17 cellular contexts compared by ENCODE assay signal in genomic region chr6:35356391-35356790, GRCh38. TPM values are rescaled to one million over a fixed set of nuclear protein-coding genes. Genes with fewer than 3 reads are reported as not detected.
A peak's percentile ranks its signal among the peaks of the same experiment; 100 is the strongest.
DNase-seq lines count a peak whose midpoint lies in the region; ATAC-seq and TF ChIP-seq lines count a peak whose summit lies in the region.
"Had no signal": no experiment of that assay in that cellular context is flagged by ENCODE, and none has a peak within 500 bp of the region (broad histone marks: within the 10 kb centered on the region; RNA-seq: fewer than 3 reads in every experiment).

No MANE protein-coding gene starts in this region.

- H3K9me3 Mint-ChIP-seq in CD8-positive, alpha-beta T cell, result no peaks in the 10 kb centered on the region
- H3K9me3 Mint-ChIP-seq in nephron progenitor cell (no peaks in the 10 kb centered on the region), HFFc6 (no peaks in the 10 kb centered on the region)
- no peaks in the 10 kb centered on the region for H3K9me3 Mint-ChIP-seq in T-helper 2 cell treated with Interferon-gamma antibody and Interleukin-4, amounts not matched to agents 5 μg/mL and 100 μg/mL, for 36 hours
- H3K9me3 Mint-ChIP-seq: H9 had no signal

- peak; percentile 3; the same call in 1 of the 2 replicates for TF ChIP-seq CTCF in AG04450 (IDR thresholded peaks at IDR 0.05; ENCODE audit: low read depth, low read length)
- TF ChIP-seq CTCF in CD8-positive, alpha-beta T cell (IDR thresholded peaks at IDR 0.05), result no peak
- no peak for TF ChIP-seq CTCF in dorsolateral prefrontal cortex (IDR thresholded peaks at IDR 0.05 in 54 of 56, conservative IDR thresholded peaks at IDR 0.05 in 2 of 56; ENCODE audit: low read depth in 1 of 56, partially characterized antibody in 56 of 56)
- TF ChIP-seq CTCF in nephron progenitor cell (IDR thresholded peaks at IDR 0.05), result no peak
- no peak for TF ChIP-seq CTCF in HFFc6 (IDR thresholded peaks at IDR 0.05)

- no peak overlapping the region for H3K4me3 Mint-ChIP-seq in CD8-positive, alpha-beta T cell
- H3K4me3 Mint-ChIP-seq in nephron progenitor cell, result no peak overlapping the region
- H3K4me3 Mint-ChIP-seq in T-helper 2 cell treated with Interferon-gamma antibody and Interleukin-4, amounts not matched to agents 5 μg/mL and 100 μg/mL, for 36 hours, result no peak overlapping the region
- H3K4me3 Mint-ChIP-seq in HFFc6, result no peak overlapping the region
- H3K4me3 Mint-ChIP-seq: H9 had no signal

- peaks cover 43% of the 10 kb centered on the region for H3K36me3 ChIP-seq in CD8-positive, alpha-beta T cell (ENCODE audit: insufficient read depth, low read length)

- no peak for ATAC-seq in CD8-positive, alpha-beta T cell

- no peaks in the 10 kb centered on the region for H3K9me3 ChIP-seq in AG04450 (ENCODE audit: control insufficient read depth, insufficient read depth, low read length)
- no peaks in the 10 kb centered on the region for H3K9me3 ChIP-seq in CD8-positive, alpha-beta T cell (ENCODE audit: low read length)
- H3K9me3 ChIP-seq: SJCRH30 had no signal

- peaks cover 17% of the 10 kb centered on the region for H3K4me1 ChIP-seq in CD8-positive, alpha-beta T cell (ENCODE audit: insufficient read depth, low read length)
- H3K4me1 ChIP-seq: SJCRH30 had no signal

- peaks cover 80% of the 10 kb centered on the region for H3K36me3 Mint-ChIP-seq in CD8-positive, alpha-beta T cell
- peaks cover 48% of the 10 kb centered on the region for H3K36me3 Mint-ChIP-seq in nephron progenitor cell (ENCODE audit: low read depth)
- peaks cover 48% of the 10 kb centered on the region for H3K36me3 Mint-ChIP-seq in T-helper 2 cell treated with Interferon-gamma antibody and Interleukin-4, amounts not matched to agents 5 μg/mL and 100 μg/mL, for 36 hours (ENCODE audit: low read depth)
- H3K36me3 Mint-ChIP-seq in HFFc6 (ENCODE audit: low read depth), result peaks cover 55% of the 10 kb centered on the region

- DNase-seq in AG04450 (ENCODE audit: low read depth, low spot score), result no peak
- DNase-seq in CD8-positive, alpha-beta T cell, result no peak
- no peak for DNase-seq in dorsolateral prefrontal cortex
- DNase-seq in nephron progenitor cell, result no peak
- no peak for DNase-seq in T-helper 2 cell treated with Interferon-gamma antibody and Interleukin-4, amounts not matched to agents 5 μg/mL and 100 μg/mL, for 36 hours (ENCODE audit: low spot score)
- DNase-seq in HFFc6, result no peak
- DNase-seq in NCI-H2227 treated with DMSO at 0.1 percent for 48 hours (lab: John Stamatoyannopoulos, UW), result no peak
- no peak for DNase-seq in COLO829 (ENCODE audit: low spot score)
- DNase-seq: DND-41, H9, NCI-H1092, NCI-H146, NCI-H2081 treated with DMSO at 0.1 percent for 48 hours, NCI-H446, NCI-H82, PC-9, SJCRH30 had no signal

- no peaks in the 10 kb centered on the region for H3K27me3 Mint-ChIP-seq in CD8-positive, alpha-beta T cell (ENCODE audit: low read depth)
- no peaks in the 10 kb centered on the region for H3K27me3 Mint-ChIP-seq in nephron progenitor cell (ENCODE audit: low read depth, poor library complexity)
- H3K27me3 Mint-ChIP-seq in T-helper 2 cell treated with Interferon-gamma antibody and Interleukin-4, amounts not matched to agents 5 μg/mL and 100 μg/mL, for 36 hours (ENCODE audit: low read depth), result no peaks in the 10 kb centered on the region
- H3K27me3 Mint-ChIP-seq in HFFc6 (ENCODE audit: insufficient read depth), result no peaks in the 10 kb centered on the region

- H3K27me3 ChIP-seq in AG04450 (ENCODE audit: control insufficient read depth, insufficient read depth, low read length), result no peaks in the 10 kb centered on the region
- no peaks in the 10 kb centered on the region for H3K27me3 ChIP-seq in CD8-positive, alpha-beta T cell (ENCODE audit: insufficient read depth, low read length)
- H3K27me3 ChIP-seq in dorsolateral prefrontal cortex, result no peaks in the 10 kb centered on the region
- H3K27me3 ChIP-seq: SJCRH30 had no signal

- H3K4me1 Mint-ChIP-seq in CD8-positive, alpha-beta T cell (ENCODE audit: low read depth), result peaks cover 60% of the 10 kb centered on the region
- peaks cover 47% of the 10 kb centered on the region for H3K4me1 Mint-ChIP-seq in nephron progenitor cell
- H3K4me1 Mint-ChIP-seq in T-helper 2 cell treated with Interferon-gamma antibody and Interleukin-4, amounts not matched to agents 5 μg/mL and 100 μg/mL, for 36 hours (ENCODE audit: low read depth), result peaks cover 14% of the 10 kb centered on the region
- peaks cover 73% of the 10 kb centered on the region for H3K4me1 Mint-ChIP-seq in HFFc6 (ENCODE audit: low read depth)

- H3K4me3 ChIP-seq in AG04450 (ENCODE audit: low read depth, low read length) (no peak overlapping the region), dorsolateral prefrontal cortex (no peak overlapping the region)
- no peak overlapping the region for H3K4me3 ChIP-seq in CD8-positive, alpha-beta T cell (ENCODE audit: low read depth, low read length)
- H3K4me3 ChIP-seq: PC-9, SJCRH30 had no signal

- POLR2A ChIA-PET in AG04450 (lab: Yijun Ruan, JAX), result no interaction called here
- POLR2A ChIA-PET in CD8-positive, alpha-beta T cell (lab: Charles Lee), result interaction anchor here (1.5 kb wide), 2 partner anchors 12 to 93 kb away, joined by 3 to 4 read pairs; no protein-coding TSS in a partner anchor

- CTCF ChIA-PET in AG04450 (lab: Charles Lee), result interaction anchor here (0.8 kb wide), 1 partner anchor 93 kb away, joined by 3 read pairs; no protein-coding TSS in a partner anchor
- CTCF ChIA-PET in CD8-positive, alpha-beta T cell (lab: Charles Lee), result interaction anchor here (1.0 to 1.5 kb wide), 3 partner anchors 29 to 381 kb away, joined by 3 to 4 read pairs (median 4); no protein-coding TSS in a partner anchor

- intact Hi-C loops in CD8-positive, alpha-beta T cell (cut with DNase I, micrococcal nuclease), result no loop called here
- intact Hi-C loops in dorsolateral prefrontal cortex (cut with DNase I), result loop anchor here in 1 of 2 donors (10.0 kb wide), 1 partner anchor 378 kb away; the partner anchor contains the start of gene ARMC12

- H3K27ac ChIP-seq in AG04450 (ENCODE audit: low read depth, low read length) (no peak overlapping the region), dorsolateral prefrontal cortex (peak overlapping the region in 56 of 59 donors; percentile 16 to 92 (median 72))
- no peak overlapping the region for H3K27ac ChIP-seq in CD8-positive, alpha-beta T cell (ENCODE audit: low read depth, low read length)
- H3K27ac ChIP-seq: PC-9, SJCRH30 had no signal

- H3K27ac Mint-ChIP-seq in CD8-positive, alpha-beta T cell, result peak overlapping the region; percentile 1
- H3K27ac Mint-ChIP-seq in nephron progenitor cell, result peak overlapping the region; percentile 30
- no peak overlapping the region for H3K27ac Mint-ChIP-seq in T-helper 2 cell treated with Interferon-gamma antibody and Interleukin-4, amounts not matched to agents 5 μg/mL and 100 μg/mL, for 36 hours
- H3K27ac Mint-ChIP-seq in HFFc6, result no peak overlapping the region; the same call in 1 of the 2 replicates
- H3K27ac Mint-ChIP-seq: H9 had no signal

RNA-seq across cellular contexts. Expression of gene PPARD, which starts 14.0 kb away (rescaled TPM):
- 26.9 and 32.9 TPM in 2 replicates for polyA plus RNA-seq in AG04450 (2011; rRNA removed)
- 28.9 and 37.3 TPM in 2 replicates for polyA minus RNA-seq in AG04450 (2011; rRNA and poly(A)+ RNA removed)
- 10 to 100 TPM; 20.0 to 21.5 TPM for total RNA-seq in CD8-positive, alpha-beta T cell
- total RNA-seq in dorsolateral prefrontal cortex, result 10 to 100 TPM; 26.8 to 49.1 (median 36.9) TPM
- 10 to 100 TPM; 39.0 to 46.4 (median 41.2) TPM for total RNA-seq in HFFc6 (2021; fragmentation: NEBNext Ultra II Directional; extraction: Animal tissue kit (Norgen Biotek cat#: 25700))

RNA-seq across cellular contexts. Expression of gene DEF6, which starts 58.8 kb away (rescaled TPM):
- 2.5 and 2.6 TPM in 2 replicates for polyA plus RNA-seq in AG04450 (2011; rRNA removed)
- 1.6 and 2.4 TPM in 2 replicates for polyA minus RNA-seq in AG04450 (2011; rRNA and poly(A)+ RNA removed)
- 100 to 1,000 TPM; 172 to 182 TPM for total RNA-seq in CD8-positive, alpha-beta T cell
- total RNA-seq in dorsolateral prefrontal cortex, result 10 to 100 TPM in 2 of 120 experiments, 1 to 10 TPM in 118; 1.6 to 10.2 (median 4.8) TPM
- 1 to 10 TPM; 2.8 to 4.8 (median 3.6) TPM for total RNA-seq in HFFc6 (2021; fragmentation: NEBNext Ultra II Directional; extraction: Animal tissue kit (Norgen Biotek cat#: 25700))

Comparison
In these comparisons a context has a peak if more than half of its experiments do, and no peak if none do; other contexts are left out.
1. H3K27ac ChIP-seq: peak in dorsolateral prefrontal cortex (56 of 59); none in AG04450 (single experiment) and CD8-positive, alpha-beta T cell (single experiment).
2. H3K27ac Mint-ChIP-seq: peak in CD8-positive, alpha-beta T cell (single experiment) and nephron progenitor cell (single experiment); none in T-helper 2 cell treated with Interferon-gamma antibody and Interleukin-4, amounts not matched to agents 5 μg/mL and 100 μg/mL, for 36 hours (single experiment) and HFFc6 (single experiment).
3. RNA of gene DEF6, which starts 58.8 kb away (total RNA-seq): 172 to 182 TPM in CD8-positive, alpha-beta T cell; 1.6 to 10.2 TPM in dorsolateral prefrontal cortex and 2.8 to 4.8 TPM in HFFc6; every median in the first group is over 10 times any median in the second.